Comparison of ENCODE assay signal across 18 cellular contexts in genomic region chr3:111311126-111311525, GRCh38.
DNase-seq lines count a peak whose midpoint lies in the region; ATAC-seq and TF ChIP-seq lines count a peak whose summit lies in the region.
"Had no signal": no experiment of that assay in that cellular context is flagged by ENCODE, and none has a peak within 500 bp of the region (broad histone marks: within the 10 kb centered on the region; RNA-seq: fewer than 3 reads in every experiment).

No MANE protein-coding gene starts in this region.

- peak overlapping the region; percentile 35 for H3K4me3 Mint-ChIP-seq in CD8-positive, alpha-beta T cell
- H3K4me3 Mint-ChIP-seq in activated CD4-positive, alpha-beta memory T cell treated with anti-CD3 and anti-CD28 coated beads for 36 hours: no peak overlapping the region
- no peak overlapping the region for H3K4me3 Mint-ChIP-seq in chondrocyte (ENCODE audit: unreplicated experiment)
- H3K4me3 Mint-ChIP-seq: B cell had no signal

- intact Hi-C loops in CD8-positive, alpha-beta T cell (cut with DNase I, micrococcal nuclease): loop anchor here in 1 of 2 experiments (1.0 to 5.0 kb wide), 4 partner anchors 13 to 239 kb away; partner anchors contain the start of gene NECTIN3
- intact Hi-C loops in activated CD4-positive, alpha-beta memory T cell treated with anti-CD3 and anti-CD28 coated beads for 36 hours (cut with micrococcal nuclease): loop anchor here (1.0 to 5.0 kb wide), 3 partner anchors 72 to 306 kb away; partner anchors contain the start of gene CD96

- H3K27ac Mint-ChIP-seq in CD8-positive, alpha-beta T cell: peak overlapping the region; percentile 89
- peak overlapping the region; percentile 42 for H3K27ac Mint-ChIP-seq in activated CD4-positive, alpha-beta memory T cell treated with anti-CD3 and anti-CD28 coated beads for 36 hours
- no peak overlapping the region for H3K27ac Mint-ChIP-seq in chondrocyte (ENCODE audit: unreplicated experiment)

- H3K36me3 ChIP-seq in CD8-positive, alpha-beta T cell (ENCODE audit: insufficient read depth, low read length): no peaks in the 10 kb centered on the region
- H3K36me3 ChIP-seq in mesodermal cell (ENCODE audit: control insufficient read depth, insufficient read depth, low read length) (no peaks in the 10 kb centered on the region), HAP-1 (replicated peaks) (no peaks in the 10 kb centered on the region)
- H3K36me3 ChIP-seq: colonic mucosa, uterus had no signal

- no peak for DNase-seq in CD8-positive, alpha-beta T cell
- no peak for DNase-seq in activated CD4-positive, alpha-beta memory T cell treated with anti-CD3 and anti-CD28 coated beads for 36 hours
- no peak for DNase-seq in effector CD8-positive, alpha-beta T cell (lab: John Stamatoyannopoulos, UW)
- no peak for DNase-seq in NCI-H2227 (lab: John Stamatoyannopoulos, UW; ENCODE audit: unreplicated experiment)
- DNase-seq in chondrocyte (ENCODE audit: low spot score): no peak
- DNase-seq in HAP-1 (ENCODE audit: low spot score in 2 of 2): no peak
- DNase-seq: activated CD4-positive, alpha-beta T cell treated with anti-CD3 and anti-CD28 coated beads for 4 hours; colonic mucosa; GOT3; NCI-H146; NCI-H510A; PC-9; retina; uterus had no signal

- H3K4me1 ChIP-seq in CD8-positive, alpha-beta T cell (ENCODE audit: insufficient read depth, low read length): peaks cover 50% of the 10 kb centered on the region
- peaks cover 42% of the 10 kb centered on the region for H3K4me1 ChIP-seq in mesodermal cell (ENCODE audit: control insufficient read depth, insufficient read depth, low read length, poor library complexity, severe bottlenecking)
- peaks cover 7% of the 10 kb centered on the region; the same call in 1 of the 2 replicates for H3K4me1 ChIP-seq in HAP-1
- H3K4me1 ChIP-seq: colonic mucosa, uterus had no signal

- H3K9me3 ChIP-seq in CD8-positive, alpha-beta T cell (ENCODE audit: low read length): no peaks in the 10 kb centered on the region
- H3K9me3 ChIP-seq in mesodermal cell (ENCODE audit: control insufficient read depth, low read length) (no peaks in the 10 kb centered on the region), HAP-1 (no peaks in the 10 kb centered on the region)
- H3K9me3 ChIP-seq: colonic mucosa, uterus had no signal

- TF ChIP-seq CTCF in CD8-positive, alpha-beta T cell (IDR thresholded peaks at IDR 0.05): no peak
- no peak for TF ChIP-seq CTCF in chondrocyte (IDR thresholded peaks at IDR 0.05)

- CTCF ChIA-PET in CD8-positive, alpha-beta T cell (lab: Charles Lee): no interaction called here
- CTCF ChIA-PET in activated CD4-positive, alpha-beta memory T cell treated with anti-CD3 and anti-CD28 coated beads for 36 hours (lab: Charles Lee): interaction anchor here (1.2 to 2.9 kb wide), 2 partner anchors 26 to 230 kb away, joined by 3 to 14 read pairs; no protein-coding TSS in a partner anchor

- POLR2A ChIA-PET in CD8-positive, alpha-beta T cell (lab: Charles Lee): interaction anchor here (0.7 to 1.5 kb wide), 4 partner anchors 12 to 240 kb away, joined by 3 to 4 read pairs (median 3); no protein-coding TSS in a partner anchor
- POLR2A ChIA-PET in activated CD4-positive, alpha-beta memory T cell treated with anti-CD3 and anti-CD28 coated beads for 36 hours (lab: Charles Lee): no interaction called here

- peak overlapping the region; percentile 3 for H3K27ac ChIP-seq in CD8-positive, alpha-beta T cell (ENCODE audit: low read depth, low read length)
- H3K27ac ChIP-seq in mesodermal cell (ENCODE audit: low read depth, low read length, severe bottlenecking): peak overlapping the region; percentile 37
- H3K27ac ChIP-seq: colonic mucosa, hepatocyte, PC-9, uterus had no signal

- no peak overlapping the region for H3K4me3 ChIP-seq in CD8-positive, alpha-beta T cell (ENCODE audit: low read depth, low read length)
- H3K4me3 ChIP-seq in mesodermal cell (ENCODE audit: extremely low read depth, insufficient read depth, low read length, poor library complexity, severe bottlenecking) (no peak overlapping the region), HAP-1 (no peak overlapping the region)
- H3K4me3 ChIP-seq: colonic mucosa, hepatocyte, PC-9, uterus had no signal

- in situ Hi-C loops in HAP-1 (cut with MboI; ENCODE audit: low sequenced_read_pairs): no loop called here

- no peaks in the 10 kb centered on the region for H3K9me3 Mint-ChIP-seq in CD8-positive, alpha-beta T cell
- no peaks in the 10 kb centered on the region for H3K9me3 Mint-ChIP-seq in activated CD4-positive, alpha-beta memory T cell treated with anti-CD3 and anti-CD28 coated beads for 36 hours
- no peaks in the 10 kb centered on the region for H3K9me3 Mint-ChIP-seq in chondrocyte (ENCODE audit: low read depth)

- H3K27me3 Mint-ChIP-seq in CD8-positive, alpha-beta T cell (ENCODE audit: low read depth): no peaks in the 10 kb centered on the region
- no peaks in the 10 kb centered on the region for H3K27me3 Mint-ChIP-seq in activated CD4-positive, alpha-beta memory T cell treated with anti-CD3 and anti-CD28 coated beads for 36 hours
- H3K27me3 Mint-ChIP-seq in chondrocyte (ENCODE audit: low read depth): no peaks in the 10 kb centered on the region
- H3K27me3 Mint-ChIP-seq: B cell had no signal

- no peaks in the 10 kb centered on the region for H3K27me3 ChIP-seq in CD8-positive, alpha-beta T cell (ENCODE audit: insufficient read depth, low read length)
- H3K27me3 ChIP-seq in HAP-1 (ENCODE audit: low read depth): no peaks in the 10 kb centered on the region
- H3K27me3 ChIP-seq: colonic mucosa, hepatocyte, uterus had no signal

- peaks cover 27% of the 10 kb centered on the region for H3K4me1 Mint-ChIP-seq in CD8-positive, alpha-beta T cell (ENCODE audit: low read depth)
- peaks cover 30% of the 10 kb centered on the region for H3K4me1 Mint-ChIP-seq in activated CD4-positive, alpha-beta memory T cell treated with anti-CD3 and anti-CD28 coated beads for 36 hours (ENCODE audit: low read depth)
- H3K4me1 Mint-ChIP-seq in chondrocyte (ENCODE audit: low read depth): peaks cover 3% of the 10 kb centered on the region

- H3K36me3 Mint-ChIP-seq in CD8-positive, alpha-beta T cell: no peaks in the 10 kb centered on the region
- no peaks in the 10 kb centered on the region for H3K36me3 Mint-ChIP-seq in activated CD4-positive, alpha-beta memory T cell treated with anti-CD3 and anti-CD28 coated beads for 36 hours
- no peaks in the 10 kb centered on the region for H3K36me3 Mint-ChIP-seq in chondrocyte (ENCODE audit: low read depth)

- peak; percentile 59 for ATAC-seq in CD8-positive, alpha-beta T cell
- ATAC-seq in GM19438 (IDR thresholded peaks at IDR 0.05; ENCODE audit: low read depth, unreplicated experiment): peak; percentile 38
